In genomic region chr21:43304621-43305335, GRCh38 we compare ENCODE assay signal across 16 cellular contexts.
DNase-seq lines count a peak whose midpoint lies in the region; ATAC-seq and TF ChIP-seq lines count a peak whose summit lies in the region.
"Had no signal": no experiment of that assay in that cellular context is flagged by ENCODE, and none has a peak within 500 bp of the region (broad histone marks: within the 10 kb centered on the region; RNA-seq: fewer than 3 reads in every experiment).

No MANE protein-coding gene starts in this region.

- H2BK120ac ChIP-seq in neuronal stem cell (ENCODE audit: low read depth, low read length) = no peak overlapping the region

- H3K79me1 ChIP-seq in neuronal stem cell (ENCODE audit: low read depth, low read length) = no peaks in the 10 kb centered on the region

- H4K91ac ChIP-seq in neuronal stem cell (ENCODE audit: low read depth, low read length, poor library complexity) = no peak overlapping the region

- H2AK5ac ChIP-seq in neuronal stem cell (ENCODE audit: low read depth, low read length) = no peak overlapping the region

- H3K18ac ChIP-seq in neuronal stem cell (ENCODE audit: low read length) = peak overlapping the region; percentile 28

- H3K27ac ChIP-seq in heart left ventricle (no peak overlapping the region), neuronal stem cell (replicated peaks; ENCODE audit: low read length) (no peak overlapping the region), substantia nigra (ENCODE audit: low read depth, low read length, poor library complexity, severe bottlenecking) (no peak overlapping the region), body of pancreas (no peak overlapping the region)
- H3K27ac ChIP-seq: SJSA1 had no signal

- no peak overlapping the region for H3K23ac ChIP-seq in neuronal stem cell (ENCODE audit: low read depth, low read length, poor library complexity)

- H2AFZ ChIP-seq in neuronal stem cell (ENCODE audit: low read length) = no peak overlapping the region

- H3K4me1 ChIP-seq in heart left ventricle = peaks cover 0 to 30% (median 2%) of the 10 kb centered on the region in 12 donors
- peaks cover 3 to 7% of the 10 kb centered on the region in 2 donors for H3K4me1 ChIP-seq in neuronal stem cell (ENCODE audit: control insufficient read depth in 2 of 2, insufficient read depth in 1 of 2, low read depth in 1 of 2, low read length in 2 of 2)
- H3K4me1 ChIP-seq in body of pancreas = peaks cover 8% of the 10 kb centered on the region

- no peak overlapping the region for H3K9ac ChIP-seq in neuronal stem cell (ENCODE audit: low read depth, low read length, poor library complexity)

- H2BK15ac ChIP-seq in neuronal stem cell (ENCODE audit: low read length) = peak overlapping the region; percentile 49

- H3K4me2 ChIP-seq in neuronal stem cell (ENCODE audit: insufficient read depth, low read length, poor library complexity, severe bottlenecking) = no peak overlapping the region

- WGBS in heart left ventricle, 4 donors = 89 to 93% (median 92%) methylated on average over 17 to 23 of the region's 23 CpGs
- no CpG with 5 or more reads among the region's 23 CpGs for WGBS in neuronal stem cell (ENCODE audit: extremely low coverage in 2 of 2, insufficient read length in 2 of 2, insufficient replicate concordance in 1 of 2), 2 donors
- WGBS in body of pancreas, 2 donors = 78 to 80% methylated on average over 7 to 23 of the region's 23 CpGs

- H3K14ac ChIP-seq in neuronal stem cell (ENCODE audit: low read length) = peak overlapping the region; percentile 82

- no peak for TF ChIP-seq POLR2A in heart left ventricle (IDR thresholded peaks at IDR 0.05)
- no peak for TF ChIP-seq POLR2A in body of pancreas (IDR thresholded peaks at IDR 0.05)

- ATAC-seq in heart left ventricle (no peak), Right ventricle myocardium superior (ENCODE audit: poor library complexity) (no peak), left ventricle myocardium superior (no peak), body of pancreas (no peak)

- H3K9me3 ChIP-seq in heart left ventricle (no peaks in the 10 kb centered on the region), neuronal stem cell (replicated peaks in 1 of 2; ENCODE audit: control insufficient read depth in 2 of 2, insufficient read depth in 1 of 2, low read depth in 1 of 2, low read length in 2 of 2) (peaks cover 0 to 2% of the 10 kb centered on the region in 2 donors), body of pancreas (no peaks in the 10 kb centered on the region)
- H3K9me3 ChIP-seq: SJSA1 had no signal

- no peak overlapping the region for H3K4ac ChIP-seq in neuronal stem cell (ENCODE audit: low read length)

- intact Hi-C loops in heart left ventricle (cut with DNase I) = no loop called here
- intact Hi-C loops in Right ventricle myocardium superior (cut with DNase I) = loop anchor here (5.0 kb wide), 1 partner anchor 48 kb away; no protein-coding TSS in a partner anchor
- intact Hi-C loops in left ventricle myocardium superior (cut with micrococcal nuclease) = no loop called here
- intact Hi-C loops in body of pancreas (cut with DNase I) = no loop called here

- peak in 3 of 5 donors; percentile 22 to 47 (median 24) for DNase-seq in heart left ventricle
- no peak for DNase-seq in Right ventricle myocardium superior
- peak; percentile 26 for DNase-seq in left ventricle myocardium superior
- no peak for DNase-seq in neuronal stem cell (ENCODE audit: low spot score)
- DNase-seq in activated effector memory CD4-positive, alpha-beta T cell treated with Interleukin-2 at 50 U/mL for 16 hours = no peak
- DNase-seq in OCI-M1 (lab: John Stamatoyannopoulos, UW) = no peak
- DNase-seq in substantia nigra (lab: John Stamatoyannopoulos, UW) = no peak
- DNase-seq in body of pancreas = no peak
- DNase-seq: COR-L47, HCEC 1CT, Kasumi-1, NCI-H1105 treated with DMSO at 0.1 percent for 48 hours, NCI-H187 treated with DMSO at 0.1 percent for 48 hours, NCI-H446, NCI-H69 had no signal

- H2BK12ac ChIP-seq in neuronal stem cell (ENCODE audit: low read length) = no peak overlapping the region

- H3K27me3 ChIP-seq in heart left ventricle (no peaks in the 10 kb centered on the region), neuronal stem cell (ENCODE audit: control insufficient read depth in 3 of 3, insufficient read depth in 3 of 3, low read depth in 1 of 3, low read length in 3 of 3) (no peaks in the 10 kb centered on the region), body of pancreas (no peaks in the 10 kb centered on the region)
- H3K27me3 ChIP-seq: SJSA1 had no signal

- no peak for TF ChIP-seq CTCF in heart left ventricle (IDR thresholded peaks at IDR 0.05)
- TF ChIP-seq CTCF in body of pancreas (IDR thresholded peaks at IDR 0.05) = no peak

- H2BK5ac ChIP-seq in neuronal stem cell (ENCODE audit: low read length) = no peak overlapping the region

- H3K36me3 ChIP-seq in heart left ventricle (no peaks in the 10 kb centered on the region), neuronal stem cell (replicated peaks in 1 of 2; ENCODE audit: control insufficient read depth in 2 of 2, insufficient read depth in 2 of 2, low read length in 2 of 2) (no peaks in the 10 kb centered on the region), body of pancreas (replicated peaks in 1 of 2; ENCODE audit: insufficient read depth in 1 of 2, low read depth in 2 of 2) (no peaks in the 10 kb centered on the region)
- H3K36me3 ChIP-seq: SJSA1 had no signal

- H3K4me3 ChIP-seq in heart left ventricle (no peak overlapping the region), neuronal stem cell (ENCODE audit: low read length in 2 of 2) (no peak overlapping the region), body of pancreas (no peak overlapping the region)
- H3K4me3 ChIP-seq: SJSA1 had no signal

- peak overlapping the region; percentile 17 for H4K8ac ChIP-seq in neuronal stem cell (ENCODE audit: low read depth, low read length)

Comparison
In these comparisons a context has a peak if more than half of its experiments do, and no peak if none do; other contexts are left out.
1. DNase-seq: peak in heart left ventricle (3 of 5) and left ventricle myocardium superior (single experiment); none in Right ventricle myocardium superior (single experiment), neuronal stem cell (single experiment), activated effector memory CD4-positive, alpha-beta T cell treated with Interleukin-2 at 50 U/mL for 16 hours (single experiment), OCI-M1 (single experiment), substantia nigra (0 of 49) and body of pancreas (0 of 4).